Comparison of ENCODE assay signal across 2 cellular contexts in the genomic region with DNA sequence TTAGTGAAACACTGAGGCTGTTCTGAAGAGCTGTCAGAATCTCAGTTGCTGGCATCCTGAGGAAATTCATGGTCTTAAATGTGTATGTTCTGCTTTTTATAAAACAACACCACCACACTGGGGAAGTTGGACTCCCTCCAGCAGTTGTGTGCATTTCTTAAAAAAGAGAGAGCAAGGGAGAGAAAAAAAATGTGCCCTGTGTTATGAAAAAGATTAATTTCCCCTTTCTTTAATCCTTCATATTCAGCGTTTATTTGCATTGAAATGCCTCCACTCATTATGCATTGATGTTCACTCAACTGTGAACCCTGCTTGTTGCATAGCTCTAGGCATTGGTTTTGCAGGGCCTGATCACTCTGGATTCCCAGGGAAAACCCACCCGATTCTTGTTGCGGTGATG.
TF ChIP-seq lines count a peak whose summit lies in the region.

No MANE protein-coding gene starts in this region.

TF ChIP-seq in liver, 16 proteins besides CTCF, POLR2A, EP300 and RAD21 (continued from another document):
- TF ChIP-seq, protein P1, sequence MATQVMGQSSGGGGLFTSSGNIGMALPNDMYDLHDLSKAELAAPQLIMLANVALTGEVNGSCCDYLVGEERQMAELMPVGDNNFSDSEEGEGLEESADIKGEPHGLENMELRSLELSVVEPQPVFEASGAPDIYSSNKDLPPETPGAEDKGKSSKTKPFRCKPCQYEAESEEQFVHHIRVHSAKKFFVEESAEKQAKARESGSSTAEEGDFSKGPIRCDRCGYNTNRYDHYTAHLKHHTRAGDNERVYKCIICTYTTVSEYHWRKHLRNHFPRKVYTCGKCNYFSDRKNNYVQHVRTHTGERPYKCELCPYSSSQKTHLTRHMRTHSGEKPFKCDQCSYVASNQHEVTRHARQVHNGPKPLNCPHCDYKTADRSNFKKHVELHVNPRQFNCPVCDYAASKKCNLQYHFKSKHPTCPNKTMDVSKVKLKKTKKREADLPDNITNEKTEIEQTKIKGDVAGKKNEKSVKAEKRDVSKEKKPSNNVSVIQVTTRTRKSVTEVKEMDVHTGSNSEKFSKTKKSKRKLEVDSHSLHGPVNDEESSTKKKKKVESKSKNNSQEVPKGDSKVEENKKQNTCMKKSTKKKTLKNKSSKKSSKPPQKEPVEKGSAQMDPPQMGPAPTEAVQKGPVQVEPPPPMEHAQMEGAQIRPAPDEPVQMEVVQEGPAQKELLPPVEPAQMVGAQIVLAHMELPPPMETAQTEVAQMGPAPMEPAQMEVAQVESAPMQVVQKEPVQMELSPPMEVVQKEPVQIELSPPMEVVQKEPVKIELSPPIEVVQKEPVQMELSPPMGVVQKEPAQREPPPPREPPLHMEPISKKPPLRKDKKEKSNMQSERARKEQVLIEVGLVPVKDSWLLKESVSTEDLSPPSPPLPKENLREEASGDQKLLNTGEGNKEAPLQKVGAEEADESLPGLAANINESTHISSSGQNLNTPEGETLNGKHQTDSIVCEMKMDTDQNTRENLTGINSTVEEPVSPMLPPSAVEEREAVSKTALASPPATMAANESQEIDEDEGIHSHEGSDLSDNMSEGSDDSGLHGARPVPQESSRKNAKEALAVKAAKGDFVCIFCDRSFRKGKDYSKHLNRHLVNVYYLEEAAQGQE (IDR thresholded peaks at IDR 0.05), result no peak
- TF ChIP-seq HNF4A (conservative IDR thresholded peaks at IDR 0.05) (no peak), HNF4G (IDR thresholded peaks at IDR 0.05) (no peak), GABPA (IDR thresholded peaks at IDR 0.05 in 1 of 2, conservative IDR thresholded peaks at IDR 0.05 in 1 of 2) (no peak), FOXA1 (IDR thresholded peaks at IDR 0.05) (no peak)
- TF ChIP-seq, protein P2, sequence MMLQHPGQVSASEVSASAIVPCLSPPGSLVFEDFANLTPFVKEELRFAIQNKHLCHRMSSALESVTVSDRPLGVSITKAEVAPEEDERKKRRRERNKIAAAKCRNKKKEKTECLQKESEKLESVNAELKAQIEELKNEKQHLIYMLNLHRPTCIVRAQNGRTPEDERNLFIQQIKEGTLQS (IDR thresholded peaks at IDR 0.05), result no peak
- TF ChIP-seq, protein P3, sequence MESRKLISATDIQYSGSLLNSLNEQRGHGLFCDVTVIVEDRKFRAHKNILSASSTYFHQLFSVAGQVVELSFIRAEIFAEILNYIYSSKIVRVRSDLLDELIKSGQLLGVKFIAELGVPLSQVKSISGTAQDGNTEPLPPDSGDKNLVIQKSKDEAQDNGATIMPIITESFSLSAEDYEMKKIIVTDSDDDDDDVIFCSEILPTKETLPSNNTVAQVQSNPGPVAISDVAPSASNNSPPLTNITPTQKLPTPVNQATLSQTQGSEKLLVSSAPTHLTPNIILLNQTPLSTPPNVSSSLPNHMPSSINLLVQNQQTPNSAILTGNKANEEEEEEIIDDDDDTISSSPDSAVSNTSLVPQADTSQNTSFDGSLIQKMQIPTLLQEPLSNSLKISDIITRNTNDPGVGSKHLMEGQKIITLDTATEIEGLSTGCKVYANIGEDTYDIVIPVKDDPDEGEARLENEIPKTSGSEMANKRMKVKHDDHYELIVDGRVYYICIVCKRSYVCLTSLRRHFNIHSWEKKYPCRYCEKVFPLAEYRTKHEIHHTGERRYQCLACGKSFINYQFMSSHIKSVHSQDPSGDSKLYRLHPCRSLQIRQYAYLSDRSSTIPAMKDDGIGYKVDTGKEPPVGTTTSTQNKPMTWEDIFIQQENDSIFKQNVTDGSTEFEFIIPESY (IDR thresholded peaks at IDR 0.05), result no peak

TF ChIP-seq in HepG2, 621 proteins besides CTCF, POLR2A, EP300 and RAD21 (continued from another document):
- TF ChIP-seq, protein P4, sequence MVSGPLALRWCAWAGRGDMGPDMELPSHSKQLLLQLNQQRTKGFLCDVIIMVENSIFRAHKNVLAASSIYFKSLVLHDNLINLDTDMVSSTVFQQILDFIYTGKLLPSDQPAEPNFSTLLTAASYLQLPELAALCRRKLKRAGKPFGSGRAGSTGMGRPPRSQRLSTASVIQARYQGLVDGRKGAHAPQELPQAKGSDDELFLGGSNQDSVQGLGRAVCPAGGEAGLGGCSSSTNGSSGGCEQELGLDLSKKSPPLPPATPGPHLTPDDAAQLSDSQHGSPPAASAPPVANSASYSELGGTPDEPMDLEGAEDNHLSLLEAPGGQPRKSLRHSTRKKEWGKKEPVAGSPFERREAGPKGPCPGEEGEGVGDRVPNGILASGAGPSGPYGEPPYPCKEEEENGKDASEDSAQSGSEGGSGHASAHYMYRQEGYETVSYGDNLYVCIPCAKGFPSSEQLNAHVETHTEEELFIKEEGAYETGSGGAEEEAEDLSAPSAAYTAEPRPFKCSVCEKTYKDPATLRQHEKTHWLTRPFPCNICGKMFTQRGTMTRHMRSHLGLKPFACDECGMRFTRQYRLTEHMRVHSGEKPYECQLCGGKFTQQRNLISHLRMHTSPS (CRISPR knock-in tag; IDR thresholded peaks at IDR 0.05; ENCODE audit: low read depth), result no peak
- no peak for TF ChIP-seq ZNF724P (CRISPR knock-in tag; IDR thresholded peaks at IDR 0.05; ENCODE audit: borderline replicate concordance)
- TF ChIP-seq, protein P5, sequence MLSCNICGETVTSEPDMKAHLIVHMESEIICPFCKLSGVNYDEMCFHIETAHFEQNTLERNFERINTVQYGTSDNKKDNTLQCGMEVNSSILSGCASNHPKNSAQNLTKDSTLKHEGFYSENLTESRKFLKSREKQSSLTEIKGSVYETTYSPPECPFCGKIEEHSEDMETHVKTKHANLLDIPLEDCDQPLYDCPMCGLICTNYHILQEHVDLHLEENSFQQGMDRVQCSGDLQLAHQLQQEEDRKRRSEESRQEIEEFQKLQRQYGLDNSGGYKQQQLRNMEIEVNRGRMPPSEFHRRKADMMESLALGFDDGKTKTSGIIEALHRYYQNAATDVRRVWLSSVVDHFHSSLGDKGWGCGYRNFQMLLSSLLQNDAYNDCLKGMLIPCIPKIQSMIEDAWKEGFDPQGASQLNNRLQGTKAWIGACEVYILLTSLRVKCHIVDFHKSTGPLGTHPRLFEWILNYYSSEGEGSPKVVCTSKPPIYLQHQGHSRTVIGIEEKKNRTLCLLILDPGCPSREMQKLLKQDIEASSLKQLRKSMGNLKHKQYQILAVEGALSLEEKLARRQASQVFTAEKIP (CRISPR knock-in tag; IDR thresholded peaks at IDR 0.05; ENCODE audit: borderline replicate concordance), result no peak
- no peak for TF ChIP-seq CC2D1A (CRISPR knock-in tag; IDR thresholded peaks at IDR 0.05)
- TF ChIP-seq ZNF773 (CRISPR knock-in tag; IDR thresholded peaks at IDR 0.05; ENCODE audit: borderline replicate concordance), result no peak
- TF ChIP-seq ELF4 (CRISPR knock-in tag; IDR thresholded peaks at IDR 0.05; ENCODE audit: borderline replicate concordance), result no peak
TF ChIP-seq in HepG2: peak in this region for 0.
